Comparison of ENCODE assay signal across 7 cellular contexts in genomic region chr1:149176453-149177316, GRCh38.
DNase-seq lines count a peak whose midpoint lies in the region; ATAC-seq and TF ChIP-seq lines count a peak whose summit lies in the region.
"Not testable (repeated sequence)": the region's sequence is repeated elsewhere in the genome, so short reads cannot be mapped to it uniquely, and the experiment has no call there.

No MANE protein-coding gene starts in this region.

- not testable (repeated sequence) for H3K9me2 ChIP-seq in GM23338 (ENCODE audit: insufficient read depth)

- peak overlapping the region; percentile 86 for H3K27ac ChIP-seq in GM23338 (ENCODE audit: low read depth)

- not testable (repeated sequence) for H2AFZ ChIP-seq in GM23338

- H3K4me1 Mint-ChIP-seq in GM23338: not testable (repeated sequence)

- not testable (repeated sequence) for H3K27me3 Mint-ChIP-seq in GM23338 (ENCODE audit: insufficient read depth, low read depth, poor library complexity)

- H3K36me3 ChIP-seq in GM23338 (ENCODE audit: insufficient read depth): not testable (repeated sequence)

- not testable (repeated sequence) for H3K27me3 ChIP-seq in GM23338 (ENCODE audit: insufficient read depth)

- DNase-seq in GM23338 (ENCODE audit: low spot score): peak; percentile 57
- DNase-seq in NK-92 treated with Interleukin-12 subunit alpha and Interleukin-12 subunit beta, amount 100 ng/mL, for 24 hours (lab: John Stamatoyannopoulos, UW): peak; percentile 55
- DNase-seq in activated CD4-positive, alpha-beta T cell treated with anti-CD3 and anti-CD28 coated beads, Interleukin-2, amount 50 U/mL, for 24 hours (ENCODE audit: low read depth in 1 of 2, low spot score in 1 of 2): peak; percentile 27 to 60
- peak; percentile 78 for DNase-seq in astrocyte of the hippocampus (ENCODE audit: low read depth, low spot score)
- DNase-seq in head of caudate nucleus: peak; percentile 11 to 80 (median 49)
- peak; percentile 59 for DNase-seq in myocyte (ENCODE audit: low read depth)
- DNase-seq in stimulated activated CD4-positive, alpha-beta T cell treated with anti-CD3 and anti-CD28 coated beads, Interleukin-2, amount 100 ng/mL, for 4 hours (ENCODE audit: low read depth): peak; percentile 50

- 0 out of 2 replicates have a peak overlapping the region, but pooled peaks have one; percentile 60 for H3K4me2 ChIP-seq in GM23338

- not testable (repeated sequence) for ATAC-seq in GM23338

- not testable (repeated sequence) for H3K36me3 Mint-ChIP-seq in GM23338 (ENCODE audit: low read depth)

- TF ChIP-seq CTCF in GM23338 (conservative IDR thresholded peaks at IDR 0.05; ENCODE audit: low read depth in 2 of 2): not testable (repeated sequence)

- intact Hi-C loops in head of caudate nucleus (cut with DNase I): not testable (repeated sequence)

- not testable (repeated sequence) for H3K4me1 ChIP-seq in GM23338 (ENCODE audit: insufficient read depth)

- H3K4me3 ChIP-seq in GM23338: peak overlapping the region; percentile 57

- not testable (repeated sequence) for H4K20me1 ChIP-seq in GM23338 (replicated peaks; ENCODE audit: insufficient read depth)

- H3F3A ChIP-seq in GM23338 (replicated peaks; ENCODE audit: low read depth): not testable (repeated sequence)

- H3K27ac Mint-ChIP-seq in GM23338: not testable (repeated sequence)

- not testable (repeated sequence) for H3K79me2 ChIP-seq in GM23338 (replicated peaks; ENCODE audit: insufficient read depth)

- peak overlapping the region; percentile 72 for H3K4me3 Mint-ChIP-seq in GM23338

- H3K9me3 Mint-ChIP-seq in GM23338: not testable (repeated sequence)
